15 cellular contexts compared by ENCODE assay signal in the genomic region with DNA sequence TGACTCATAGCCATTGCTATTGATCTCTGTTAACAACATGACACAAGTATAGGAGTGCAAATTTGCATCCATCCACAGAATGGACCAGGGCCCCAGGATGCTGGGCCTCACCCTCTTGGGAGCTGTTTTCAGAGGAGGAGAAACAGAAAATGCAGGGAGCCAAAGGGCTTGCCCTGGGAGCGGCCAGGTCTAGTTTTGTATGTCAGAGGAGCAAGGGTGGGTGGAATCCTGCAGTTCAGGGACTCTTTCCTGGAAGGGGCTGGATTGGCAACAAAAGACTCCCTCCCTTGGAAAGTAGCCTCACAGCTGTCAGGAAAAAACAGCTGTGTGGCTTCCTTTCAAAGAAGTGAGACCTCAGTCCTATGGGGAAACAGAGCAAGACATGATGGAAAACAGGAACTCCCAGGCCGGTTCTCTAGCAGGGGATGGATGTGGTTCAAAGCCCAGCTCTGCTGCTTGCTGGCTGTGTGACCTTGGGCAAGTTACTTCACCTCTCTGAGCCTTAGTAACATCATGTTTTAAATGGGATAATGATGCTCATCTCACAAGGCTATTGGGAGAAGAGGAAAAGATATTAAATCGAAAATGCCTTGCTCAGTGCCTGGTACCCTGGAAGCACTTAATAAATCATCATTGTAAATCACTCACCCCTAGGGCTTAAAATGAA. TPM values are rescaled to one million over a fixed set of nuclear protein-coding genes. Genes with fewer than 3 reads are reported as not detected.
A peak's percentile ranks its signal among the peaks of the same experiment; 100 is the strongest.
DNase-seq lines count a peak whose midpoint lies in the region; ATAC-seq lines count a peak whose summit lies in the region.
"Had no signal": no experiment of that assay in that cellular context is flagged by ENCODE, and none has a peak within 500 bp of the region (broad histone marks: within the 10 kb centered on the region; RNA-seq: fewer than 3 reads in every experiment).

No MANE protein-coding gene starts in this region.

- intact Hi-C loops in left colon (cut with DNase I, micrococcal nuclease) = no loop called here
- intact Hi-C loops in posterior vena cava (cut with DNase I) = no loop called here

- ATAC-seq in left colon = peak; percentile 42
- ATAC-seq in GM18502 (IDR thresholded peaks at IDR 0.05; ENCODE audit: poor library complexity, unreplicated experiment) = no peak
- ATAC-seq in GM18519 (IDR thresholded peaks at IDR 0.05; ENCODE audit: low FRiP score, unreplicated experiment) = no peak
- ATAC-seq: A549 had no signal

- peak; percentile 31 for DNase-seq in activated effector memory CD4-positive, alpha-beta T cell treated with anti-CD3 and anti-CD28 coated beads, Interleukin-2, amount 50 U/mL, for 16 hours
- DNase-seq in activated effector memory CD4-positive, alpha-beta T cell treated with Interleukin-2 at 50 U/mL for 16 hours = no peak
- DNase-seq in left colon (no peak), posterior vena cava (ENCODE audit: low spot score) (peak; percentile 80), NCI-H69 (lab: John Stamatoyannopoulos, UW) (no peak), NCI-H2081 treated with DMSO at 0.1 percent for 48 hours (lab: John Stamatoyannopoulos, UW) (no peak)
- DNase-seq: activated naive CD4-positive, alpha-beta T cell; brain microvascular endothelial cell; mesendoderm; MV-4-11; NK-92 treated with Interleukin-12 subunit alpha and Interleukin-12 subunit beta, amount 100 ng/mL, for 24 hours; stimulated activated naive CD4-positive, alpha-beta T cell treated with Interleukin-2 at 50 U/mL for 16 hours had no signal

RNA-seq across cellular contexts. Expression of gene SH3PXD2B, which starts 50.5 kb away (rescaled TPM):
- total RNA-seq in left colon (10 to 100 TPM; 11.1 to 12.6 TPM), posterior vena cava (100 to 1,000 TPM in 1 of 2 donors, 10 to 100 TPM in 1; 85.2 to 114 TPM)

Comparison
In these comparisons a context has a peak if more than half of its experiments do, and no peak if none do; other contexts are left out.
1. DNase-seq: peak in activated effector memory CD4-positive, alpha-beta T cell treated with anti-CD3 and anti-CD28 coated beads, Interleukin-2, amount 50 U/mL, for 16 hours (single experiment) and posterior vena cava (single experiment); none in activated effector memory CD4-positive, alpha-beta T cell treated with Interleukin-2 at 50 U/mL for 16 hours (single experiment), left colon (0 of 2), NCI-H69 (single experiment) and NCI-H2081 treated with DMSO at 0.1 percent for 48 hours (single experiment).
2. RNA of gene SH3PXD2B, which starts 50.5 kb away (total RNA-seq): 85.2 to 114 TPM in posterior vena cava; 11.1 to 12.6 TPM in left colon; every median in the first group is over 4 times any median in the second.